Comparison of ENCODE assay signal across 10 cellular contexts in the genomic region with DNA sequence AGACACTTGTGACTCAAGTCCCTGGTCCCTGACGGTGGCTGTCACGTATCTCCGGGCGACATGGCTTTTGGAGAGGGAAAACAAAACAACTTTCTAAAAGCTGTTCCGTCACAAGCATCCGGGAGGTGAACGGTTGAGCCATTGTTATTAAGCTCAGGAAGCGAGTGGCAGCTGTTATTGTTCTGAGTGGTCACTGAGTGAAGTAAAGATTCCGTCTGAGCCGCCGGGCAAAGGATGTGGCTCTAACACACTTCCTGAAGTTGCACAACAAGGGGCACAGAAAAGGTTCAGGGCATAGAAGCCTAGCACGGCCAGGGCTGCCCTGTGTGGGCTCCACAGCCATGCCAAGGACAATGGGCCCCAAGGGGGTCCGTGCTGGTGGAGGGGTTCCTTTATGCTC. TPM values are rescaled to one million over a fixed set of nuclear protein-coding genes. Genes with fewer than 3 reads are reported as not detected.
A peak's percentile ranks its signal among the peaks of the same experiment; 100 is the strongest.
DNase-seq lines count a peak whose midpoint lies in the region; ATAC-seq and TF ChIP-seq lines count a peak whose summit lies in the region.
"Had no signal": no experiment of that assay in that cellular context is flagged by ENCODE, and none has a peak within 500 bp of the region (broad histone marks: within the 10 kb centered on the region; RNA-seq: fewer than 3 reads in every experiment).

No MANE protein-coding gene starts in this region.

- peak overlapping the region; percentile 96 for H3K27ac Mint-ChIP-seq in activated naive CD4-positive, alpha-beta T cell treated with anti-CD3 and anti-CD28 coated beads for 36 hours

- H3K4me3 ChIP-seq in tibial artery, result no peak overlapping the region
- H3K4me3 ChIP-seq in brain microvascular endothelial cell (ENCODE audit: low read depth, low read length), result no peak overlapping the region
- H3K4me3 ChIP-seq: SJSA1 had no signal

- in situ Hi-C loops in brain microvascular endothelial cell (cut with HindIII; ENCODE audit: low pct_ligation_motif_present, low sequenced_read_pairs), result loop anchor here (25.0 kb wide), 1 partner anchor 153 kb away; no protein-coding TSS in a partner anchor

- no peaks in the 10 kb centered on the region for H3K36me3 ChIP-seq in tibial artery
- H3K36me3 ChIP-seq in brain microvascular endothelial cell (replicated peaks), result no peaks in the 10 kb centered on the region
- H3K36me3 ChIP-seq: SJSA1 had no signal

- H3K9me3 ChIP-seq in tibial artery, result no peaks in the 10 kb centered on the region
- H3K9me3 ChIP-seq: SJSA1 had no signal

- H3K4me3 Mint-ChIP-seq in activated naive CD4-positive, alpha-beta T cell treated with anti-CD3 and anti-CD28 coated beads for 36 hours, result peak overlapping the region; percentile 58
- peak overlapping the region; percentile 74 for H3K4me3 Mint-ChIP-seq in activated T-cell treated with anti-CD3 and anti-CD28 coated beads, Interleukin-2, amount 50 U/mL, for 4 hours

- no peaks in the 10 kb centered on the region for H3K4me1 ChIP-seq in tibial artery

- H3K36me3 Mint-ChIP-seq in activated naive CD4-positive, alpha-beta T cell treated with anti-CD3 and anti-CD28 coated beads for 36 hours (ENCODE audit: low read depth), result peaks cover 37% of the 10 kb centered on the region
- peaks cover 23% of the 10 kb centered on the region for H3K36me3 Mint-ChIP-seq in activated T-cell treated with anti-CD3 and anti-CD28 coated beads, Interleukin-2, amount 50 U/mL, for 4 hours (ENCODE audit: insufficient read depth)

- no peaks in the 10 kb centered on the region for H3K27me3 Mint-ChIP-seq in activated naive CD4-positive, alpha-beta T cell treated with anti-CD3 and anti-CD28 coated beads for 36 hours (ENCODE audit: low read depth)
- H3K27me3 Mint-ChIP-seq in activated T-cell treated with anti-CD3 and anti-CD28 coated beads, Interleukin-2, amount 50 U/mL, for 4 hours (ENCODE audit: low read depth), result no peaks in the 10 kb centered on the region

- CTCF ChIA-PET in activated naive CD4-positive, alpha-beta T cell treated with anti-CD3 and anti-CD28 coated beads for 36 hours (lab: Charles Lee), result interaction anchor here (1.0 to 5.3 kb wide), 4 partner anchors 8 to 24 kb away, joined by 3 to 41 read pairs (median 4); a partner anchor contains a TSS

- no peaks in the 10 kb centered on the region for H3K9me3 Mint-ChIP-seq in activated naive CD4-positive, alpha-beta T cell treated with anti-CD3 and anti-CD28 coated beads for 36 hours
- H3K9me3 Mint-ChIP-seq in activated T-cell treated with anti-CD3 and anti-CD28 coated beads, Interleukin-2, amount 50 U/mL, for 4 hours, result no peaks in the 10 kb centered on the region

- intact Hi-C loops in activated naive CD4-positive, alpha-beta T cell treated with anti-CD3 and anti-CD28 coated beads for 36 hours (cut with micrococcal nuclease), result loop anchor here (5.0 to 10.0 kb wide), 6 partner anchors 268 to 1408 kb away; a partner anchor contains a TSS
- intact Hi-C loops in tibial artery (cut with DNase I; ENCODE audit: low total_unique reads), result no loop called here

- ATAC-seq in activated T-cell treated with anti-CD3 and anti-CD28 coated beads, Interleukin-2, amount 50 U/mL, for 4 hours, result peak in 1 of 2 donors; percentile 10
- no peak for ATAC-seq in HG03095 (IDR thresholded peaks at IDR 0.05; ENCODE audit: unreplicated experiment)

- TF ChIP-seq CTCF in tibial artery (IDR thresholded peaks at IDR 0.05) (no peak), brain microvascular endothelial cell (IDR thresholded peaks at IDR 0.05; ENCODE audit: low read depth, low read length, missing control alignments) (no peak)

- H3K27ac ChIP-seq in tibial artery (peak overlapping the region in 1 of 2 donors; percentile 36), brain microvascular endothelial cell (no peak overlapping the region)
- H3K27ac ChIP-seq: C4-2B, SJSA1 had no signal

- peaks cover 80% of the 10 kb centered on the region for H3K4me1 Mint-ChIP-seq in activated naive CD4-positive, alpha-beta T cell treated with anti-CD3 and anti-CD28 coated beads for 36 hours (ENCODE audit: low read depth)
- H3K4me1 Mint-ChIP-seq in activated T-cell treated with anti-CD3 and anti-CD28 coated beads, Interleukin-2, amount 50 U/mL, for 4 hours (ENCODE audit: low read depth), result peaks cover 86% of the 10 kb centered on the region

- H3K27me3 ChIP-seq in tibial artery (no peaks in the 10 kb centered on the region), brain microvascular endothelial cell (replicated peaks) (no peaks in the 10 kb centered on the region)
- H3K27me3 ChIP-seq: SJSA1 had no signal

- peak; percentile 79 for DNase-seq in activated naive CD4-positive, alpha-beta T cell treated with anti-CD3 and anti-CD28 coated beads for 36 hours
- DNase-seq in activated naive CD4-positive, alpha-beta T cell (lab: John Stamatoyannopoulos, UW), result no peak
- no peak for DNase-seq in activated T-cell treated with anti-CD3 and anti-CD28 coated beads, Interleukin-2, amount 50 U/mL, for 4 hours
- DNase-seq in left kidney (ENCODE audit: low read depth, low spot score) (peak; percentile 37), tibial artery (peak; percentile 75 to 79), NCI-H1436 (lab: John Stamatoyannopoulos, UW) (no peak), brain microvascular endothelial cell (no peak)

RNA-seq across cellular contexts. Expression of a gene that starts 24.3 kb away (rescaled TPM):
- 10 to 100 TPM; 50.9 to 51.0 TPM for total RNA-seq in activated naive CD4-positive, alpha-beta T cell treated with anti-CD3 and anti-CD28 coated beads for 36 hours
- total RNA-seq in activated T-cell treated with anti-CD3 and anti-CD28 coated beads, Interleukin-2, amount 50 U/mL, for 4 hours, result 10 to 100 TPM; 31.2 to 35.5 (median 31.7) TPM

RNA-seq across cellular contexts. Expression of a gene that starts 52.0 kb away (rescaled TPM):
- not detected for total RNA-seq in activated naive CD4-positive, alpha-beta T cell treated with anti-CD3 and anti-CD28 coated beads for 36 hours
- total RNA-seq in activated T-cell treated with anti-CD3 and anti-CD28 coated beads, Interleukin-2, amount 50 U/mL, for 4 hours, result not detected
- total RNA-seq: SJSA1 had no signal

Comparison
In these comparisons a context has a peak if more than half of its experiments do, and no peak if none do; other contexts are left out.
1. DNase-seq: peak in activated naive CD4-positive, alpha-beta T cell treated with anti-CD3 and anti-CD28 coated beads for 36 hours (single experiment), left kidney (single experiment) and tibial artery (2 of 2); none in activated naive CD4-positive, alpha-beta T cell (0 of 4), activated T-cell treated with anti-CD3 and anti-CD28 coated beads, Interleukin-2, amount 50 U/mL, for 4 hours (single experiment), NCI-H1436 (single experiment) and brain microvascular endothelial cell (single experiment).